Comparison of ENCODE assay signal across 25 cellular contexts in genomic region chr16:19356024-19356952, GRCh38.
DNase-seq lines count a peak whose midpoint lies in the region; ATAC-seq and TF ChIP-seq lines count a peak whose summit lies in the region.
"Had no signal": no experiment of that assay in that cellular context is flagged by ENCODE, and none has a peak within 500 bp of the region (broad histone marks: within the 10 kb centered on the region; RNA-seq: fewer than 3 reads in every experiment).

No MANE protein-coding gene starts in this region.

- no peak overlapping the region for H3K4me3 ChIP-seq in GM06990 (replicated peaks; ENCODE audit: low read depth, low read length)
- no peak overlapping the region for H3K4me3 ChIP-seq in MG63
- H3K4me3 ChIP-seq: SK-N-MC had no signal

- H3K36me3 Mint-ChIP-seq in activated CD4-positive, alpha-beta memory T cell treated with anti-CD3 and anti-CD28 coated beads for 36 hours, result no peaks in the 10 kb centered on the region
- no peaks in the 10 kb centered on the region for H3K36me3 Mint-ChIP-seq in activated CD4-positive, alpha-beta memory T cell treated with anti-CD3 and anti-CD28 coated beads, Interleukin-2, amount 10 ng/mL, durations not matched to agents 7 days and 5 days (ENCODE audit: low read depth)
- H3K36me3 Mint-ChIP-seq in activated B cell treated with CpG ODN at 0.5 μM for 24 hours (ENCODE audit: low read depth), result no peaks in the 10 kb centered on the region
- no peaks in the 10 kb centered on the region for H3K36me3 Mint-ChIP-seq in stimulated activated effector memory CD8-positive, alpha-beta T cell treated with anti-CD3 and anti-CD28 coated beads, Interleukin-12 subunit alpha, Interleukin-12 subunit beta, amount 100 ng/mL, for 72 hours
- H3K36me3 Mint-ChIP-seq: IgD-negative memory B cell had no signal

- H3K27ac Mint-ChIP-seq in activated CD4-positive, alpha-beta memory T cell treated with anti-CD3 and anti-CD28 coated beads for 36 hours, result no peak overlapping the region
- no peak overlapping the region for H3K27ac Mint-ChIP-seq in activated CD4-positive, alpha-beta memory T cell treated with anti-CD3 and anti-CD28 coated beads, Interleukin-2, amount 10 ng/mL, durations not matched to agents 7 days and 5 days
- no peak overlapping the region for H3K27ac Mint-ChIP-seq in activated B cell treated with CpG ODN at 0.5 μM for 24 hours
- H3K27ac Mint-ChIP-seq in stimulated activated effector memory CD8-positive, alpha-beta T cell treated with anti-CD3 and anti-CD28 coated beads, Interleukin-12 subunit alpha, Interleukin-12 subunit beta, amount 100 ng/mL, for 72 hours, result no peak overlapping the region
- H3K27ac Mint-ChIP-seq: B cell, IgD-negative memory B cell had no signal

- intact Hi-C loops in activated CD4-positive, alpha-beta memory T cell treated with anti-CD3 and anti-CD28 coated beads for 36 hours (cut with micrococcal nuclease), result no loop called here
- intact Hi-C loops in activated B cell treated with CpG ODN at 0.5 μM for 24 hours (cut with micrococcal nuclease), result no loop called here

- H3K36me3 ChIP-seq in GM06990 (ENCODE audit: control insufficient read depth, insufficient read depth, low read length) (no peaks in the 10 kb centered on the region), MG63 (no peaks in the 10 kb centered on the region)

- POLR2A ChIA-PET in activated CD4-positive, alpha-beta memory T cell treated with anti-CD3 and anti-CD28 coated beads for 36 hours (lab: Charles Lee), result interaction anchor here (0.7 kb wide), 1 partner anchor 25 kb away, joined by 3 read pairs; no protein-coding TSS in a partner anchor
- POLR2A ChIA-PET in activated CD4-positive, alpha-beta memory T cell treated with anti-CD3 and anti-CD28 coated beads, Interleukin-2, amount 10 ng/mL, durations not matched to agents 7 days and 5 days (lab: Charles Lee), result no interaction called here
- POLR2A ChIA-PET in activated B cell treated with CpG ODN at 0.5 μM for 24 hours (lab: Charles Lee), result no interaction called here

- TF ChIP-seq CTCF in GM06990 (IDR thresholded peaks at IDR 0.05; ENCODE audit: insufficient read depth, low read length, poor library complexity, severe bottlenecking) (no peak), activated B cell treated with CpG ODN at 0.5 μM for 24 hours (IDR thresholded peaks at IDR 0.05) (no peak)

- H3K27me3 ChIP-seq in GM06990 (replicated peaks; ENCODE audit: control insufficient read depth, insufficient read depth, low read length) (no peaks in the 10 kb centered on the region), MG63 (peaks cover 3% of the 10 kb centered on the region; the same call in 1 of the 2 replicates)

- no peaks in the 10 kb centered on the region for H3K27me3 Mint-ChIP-seq in activated CD4-positive, alpha-beta memory T cell treated with anti-CD3 and anti-CD28 coated beads for 36 hours
- H3K27me3 Mint-ChIP-seq in activated CD4-positive, alpha-beta memory T cell treated with anti-CD3 and anti-CD28 coated beads, Interleukin-2, amount 10 ng/mL, durations not matched to agents 7 days and 5 days, result no peaks in the 10 kb centered on the region
- H3K27me3 Mint-ChIP-seq in activated B cell treated with CpG ODN at 0.5 μM for 24 hours, result no peaks in the 10 kb centered on the region
- H3K27me3 Mint-ChIP-seq: B cell had no signal

- CTCF ChIA-PET in activated CD4-positive, alpha-beta memory T cell treated with anti-CD3 and anti-CD28 coated beads for 36 hours (lab: Charles Lee), result interaction anchor here (0.6 to 1.1 kb wide), 3 partner anchors 146 to 178 kb away, joined by 3 read pairs; no protein-coding TSS in a partner anchor
- CTCF ChIA-PET in activated CD4-positive, alpha-beta memory T cell treated with anti-CD3 and anti-CD28 coated beads, Interleukin-2, amount 10 ng/mL, durations not matched to agents 7 days and 5 days (lab: Charles Lee), result no interaction called here
- CTCF ChIA-PET in activated B cell treated with CpG ODN at 0.5 μM for 24 hours (lab: Charles Lee), result no interaction called here

- no peaks in the 10 kb centered on the region for H3K9me3 Mint-ChIP-seq in activated CD4-positive, alpha-beta memory T cell treated with anti-CD3 and anti-CD28 coated beads for 36 hours
- H3K9me3 Mint-ChIP-seq in activated CD4-positive, alpha-beta memory T cell treated with anti-CD3 and anti-CD28 coated beads, Interleukin-2, amount 10 ng/mL, durations not matched to agents 7 days and 5 days, result no peaks in the 10 kb centered on the region
- H3K9me3 Mint-ChIP-seq in activated B cell treated with CpG ODN at 0.5 μM for 24 hours, result no peaks in the 10 kb centered on the region
- H3K9me3 Mint-ChIP-seq in stimulated activated effector memory CD8-positive, alpha-beta T cell treated with anti-CD3 and anti-CD28 coated beads, Interleukin-12 subunit alpha, Interleukin-12 subunit beta, amount 100 ng/mL, for 72 hours, result no peaks in the 10 kb centered on the region
- H3K9me3 Mint-ChIP-seq: IgD-negative memory B cell had no signal

- H3K4me1 Mint-ChIP-seq in activated CD4-positive, alpha-beta memory T cell treated with anti-CD3 and anti-CD28 coated beads for 36 hours (ENCODE audit: low read depth), result peaks cover 6% of the 10 kb centered on the region
- no peaks in the 10 kb centered on the region for H3K4me1 Mint-ChIP-seq in activated CD4-positive, alpha-beta memory T cell treated with anti-CD3 and anti-CD28 coated beads, Interleukin-2, amount 10 ng/mL, durations not matched to agents 7 days and 5 days
- H3K4me1 Mint-ChIP-seq in activated B cell treated with CpG ODN at 0.5 μM for 24 hours, result peaks cover 2% of the 10 kb centered on the region
- H3K4me1 Mint-ChIP-seq in stimulated activated effector memory CD8-positive, alpha-beta T cell treated with anti-CD3 and anti-CD28 coated beads, Interleukin-12 subunit alpha, Interleukin-12 subunit beta, amount 100 ng/mL, for 72 hours, result no peaks in the 10 kb centered on the region
- H3K4me1 Mint-ChIP-seq: B cell had no signal

- H3K4me3 Mint-ChIP-seq in activated CD4-positive, alpha-beta memory T cell treated with anti-CD3 and anti-CD28 coated beads for 36 hours, result no peak overlapping the region
- H3K4me3 Mint-ChIP-seq in activated CD4-positive, alpha-beta memory T cell treated with anti-CD3 and anti-CD28 coated beads, Interleukin-2, amount 10 ng/mL, durations not matched to agents 7 days and 5 days, result no peak overlapping the region
- H3K4me3 Mint-ChIP-seq in activated B cell treated with CpG ODN at 0.5 μM for 24 hours, result no peak overlapping the region
- H3K4me3 Mint-ChIP-seq in stimulated activated effector memory CD8-positive, alpha-beta T cell treated with anti-CD3 and anti-CD28 coated beads, Interleukin-12 subunit alpha, Interleukin-12 subunit beta, amount 100 ng/mL, for 72 hours, result no peak overlapping the region
- H3K4me3 Mint-ChIP-seq: B cell, IgD-negative memory B cell had no signal

- no peaks in the 10 kb centered on the region for H3K9me3 ChIP-seq in MG63

- ATAC-seq in activated B cell treated with CpG ODN at 0.5 μM for 24 hours (ENCODE audit: low read depth) (peak; percentile 34), HG03045 (IDR thresholded peaks at IDR 0.05; ENCODE audit: unreplicated experiment) (no peak), GM21825 (IDR thresholded peaks at IDR 0.05; ENCODE audit: unreplicated experiment) (no peak)
- ATAC-seq in stimulated activated effector memory CD8-positive, alpha-beta T cell treated with anti-CD3 and anti-CD28 coated beads, Interleukin-12 subunit alpha, Interleukin-12 subunit beta, amount 100 ng/mL, for 72 hours, result peak; percentile 88
- ATAC-seq: HCT116 had no signal

- peak; percentile 11 for DNase-seq in activated CD4-positive, alpha-beta memory T cell treated with anti-CD3 and anti-CD28 coated beads for 36 hours
- no peak for DNase-seq in activated CD4-positive, alpha-beta memory T cell treated with anti-CD3 and anti-CD28 coated beads, Interleukin-2, amount 10 ng/mL, durations not matched to agents 7 days and 5 days
- DNase-seq in GM06990 (ENCODE audit: extremely low read depth, insufficient read length), result peak; percentile 28
- no peak for DNase-seq in activated B cell treated with CpG ODN at 0.5 μM for 24 hours
- DNase-seq in stimulated activated effector memory CD8-positive, alpha-beta T cell treated with anti-CD3 and anti-CD28 coated beads, Interleukin-12 subunit alpha, Interleukin-12 subunit beta, amount 100 ng/mL, for 72 hours (ENCODE audit: low spot score in 2 of 2), result no peak
- DNase-seq in MG63, result no peak
- DNase-seq: COR-L47; DMS79; GOT3; MM.1S; NCI-H1092 treated with DMSO at 0.1 percent for 48 hours; NCI-H146; NCI-H2029 treated with DMSO at 0.1 percent for 48 hours; NCI-H2171; NCI-H345; NCI-H524; NCI-H774; NK-92 treated with Interleukin-12 subunit alpha and Interleukin-12 subunit beta, amount 100 ng/mL, for 24 hours; SHP77 treated with DMSO at 0.1 percent for 48 hours had no signal

Comparison
In these comparisons a context has a peak if more than half of its experiments do, and no peak if none do; other contexts are left out.
1. DNase-seq: peak in activated CD4-positive, alpha-beta memory T cell treated with anti-CD3 and anti-CD28 coated beads for 36 hours (single experiment) and GM06990 (single experiment); none in activated CD4-positive, alpha-beta memory T cell treated with anti-CD3 and anti-CD28 coated beads, Interleukin-2, amount 10 ng/mL, durations not matched to agents 7 days and 5 days (single experiment), activated B cell treated with CpG ODN at 0.5 μM for 24 hours (single experiment), stimulated activated effector memory CD8-positive, alpha-beta T cell treated with anti-CD3 and anti-CD28 coated beads, Interleukin-12 subunit alpha, Interleukin-12 subunit beta, amount 100 ng/mL, for 72 hours (0 of 2) and MG63 (single experiment).
2. ATAC-seq: peak in activated B cell treated with CpG ODN at 0.5 μM for 24 hours (single experiment) and stimulated activated effector memory CD8-positive, alpha-beta T cell treated with anti-CD3 and anti-CD28 coated beads, Interleukin-12 subunit alpha, Interleukin-12 subunit beta, amount 100 ng/mL, for 72 hours (single experiment); none in HG03045 (single experiment) and GM21825 (single experiment).